33 cellular contexts compared by ENCODE assay signal in genomic region chr1:64263335-64263734, GRCh38. TPM values are rescaled to one million over a fixed set of nuclear protein-coding genes. Genes with fewer than 3 reads are reported as not detected.
DNase-seq lines count a peak whose midpoint lies in the region; ATAC-seq and TF ChIP-seq lines count a peak whose summit lies in the region.
"Had no signal": no experiment of that assay in that cellular context is flagged by ENCODE, and none has a peak within 500 bp of the region (broad histone marks: within the 10 kb centered on the region; RNA-seq: fewer than 3 reads in every experiment).

No MANE protein-coding gene starts in this region.

- no peaks in the 10 kb centered on the region for H3K79me2 ChIP-seq in mammary epithelial cell (ENCODE audit: insufficient read depth, low read length)

- no peak overlapping the region for H3K9ac ChIP-seq in mammary epithelial cell (ENCODE audit: insufficient read depth, low read length)
- H3K9ac ChIP-seq: SK-N-SH had no signal

- no peak overlapping the region for H2AFZ ChIP-seq in mammary epithelial cell (ENCODE audit: low read depth, low read length)

- BruUV-seq in mammary epithelial cell (replicated peaks; lab: Mats Ljungman, UMichigan), result no TSS peak

- 0% methylated on average over 3 of the region's 3 CpGs for WGBS in mammary epithelial cell (ENCODE audit: low coverage, missing lambda C conversion rate)

- H3K27ac Mint-ChIP-seq in CD8-positive, alpha-beta T cell, result no peak overlapping the region
- H3K27ac Mint-ChIP-seq: activated CD8-positive, alpha-beta memory T cell treated with anti-CD3 and anti-CD28 coated beads, Interleukin-2, amount 10 ng/mL, durations not matched to agents 7 days and 5 days; stimulated activated naive B cell treated with anti-CD40 and anti-IgM and Interleukin-4, amounts not matched to agents 10 μg/mL and 1 μg/mL and 100 μg/mL, for 72 hours; T-helper 1 cell treated with Interleukin-12 subunit alpha and Interleukin-12 subunit beta and Interleukin-4 antibody, amounts not matched to agents 30 μg/mL and 1 μg/mL, for 36 hours; type B pancreatic cell had no signal

- H3K4me3 Mint-ChIP-seq in CD8-positive, alpha-beta T cell, result no peak overlapping the region
- H3K4me3 Mint-ChIP-seq: activated CD8-positive, alpha-beta memory T cell treated with anti-CD3 and anti-CD28 coated beads, Interleukin-2, amount 10 ng/mL, durations not matched to agents 7 days and 5 days; activated T-cell treated with anti-CD3 and anti-CD28 coated beads, Interleukin-2, amount 50 U/mL, for 4 hours; stimulated activated naive B cell treated with anti-CD40 and anti-IgM and Interleukin-4, amounts not matched to agents 10 μg/mL and 1 μg/mL and 100 μg/mL, for 72 hours; T-helper 1 cell treated with Interleukin-12 subunit alpha and Interleukin-12 subunit beta and Interleukin-4 antibody, amounts not matched to agents 30 μg/mL and 1 μg/mL, for 36 hours; type B pancreatic cell had no signal

- H3K4me1 ChIP-seq in mammary epithelial cell (ENCODE audit: insufficient read depth, low read length) (peaks cover 19% of the 10 kb centered on the region), foreskin keratinocyte (peaks cover 13% of the 10 kb centered on the region)
- H3K4me1 ChIP-seq in CD8-positive, alpha-beta T cell (ENCODE audit: insufficient read depth, low read length), result no peaks in the 10 kb centered on the region
- H3K4me1 ChIP-seq: left lung had no signal

- H3K9me3 ChIP-seq in mammary epithelial cell (replicated peaks; ENCODE audit: insufficient read depth, low read length), result no peaks in the 10 kb centered on the region
- no peaks in the 10 kb centered on the region for H3K9me3 ChIP-seq in CD8-positive, alpha-beta T cell (ENCODE audit: low read length)
- H3K9me3 ChIP-seq: left lung, SK-N-SH had no signal

- in situ Hi-C loops in mammary epithelial cell (cut with MboI; ENCODE audit: low sequenced_read_pairs in 2 of 2), result loop anchor here (10.0 to 25.0 kb wide), 5 partner anchors 141 to 561 kb away; no protein-coding TSS in a partner anchor

- H3K27ac ChIP-seq in mammary epithelial cell (ENCODE audit: insufficient read depth, low read depth, low read length) (peak overlapping the region; percentile 63), foreskin keratinocyte (no peak overlapping the region)
- H3K27ac ChIP-seq in CD8-positive, alpha-beta T cell (ENCODE audit: low read depth, low read length), result no peak overlapping the region
- H3K27ac ChIP-seq: HL-60, left lung had no signal

- dilution Hi-C loops in mammary epithelial cell (cut with HindIII; ENCODE audit: low sequenced_read_pairs), result no loop called here

- CTCF ChIA-PET in mammary epithelial cell (lab: Charles Lee; ENCODE audit: low non-redundant PET), result no interaction called here
- CTCF ChIA-PET in CD8-positive, alpha-beta T cell (lab: Charles Lee), result no interaction called here

- no peaks in the 10 kb centered on the region for H3K9me3 Mint-ChIP-seq in CD8-positive, alpha-beta T cell
- H3K9me3 Mint-ChIP-seq: activated T-cell treated with anti-CD3 and anti-CD28 coated beads, Interleukin-2, amount 50 U/mL, for 4 hours; stimulated activated naive B cell treated with anti-CD40 and anti-IgM and Interleukin-4, amounts not matched to agents 10 μg/mL and 1 μg/mL and 100 μg/mL, for 72 hours; T-helper 1 cell treated with Interleukin-12 subunit alpha and Interleukin-12 subunit beta and Interleukin-4 antibody, amounts not matched to agents 30 μg/mL and 1 μg/mL, for 36 hours; type B pancreatic cell had no signal

- peak; percentile 97 for ATAC-seq in foreskin keratinocyte
- no peak for ATAC-seq in HG02973 (IDR thresholded peaks at IDR 0.05; ENCODE audit: unreplicated experiment)
- no peak for ATAC-seq in HG02763 (IDR thresholded peaks at IDR 0.05; ENCODE audit: unreplicated experiment)
- ATAC-seq in CD8-positive, alpha-beta T cell, result no peak
- ATAC-seq: activated CD8-positive, alpha-beta memory T cell treated with anti-CD3 and anti-CD28 coated beads, Interleukin-2, amount 10 ng/mL, durations not matched to agents 7 days and 5 days; activated T-cell treated with anti-CD3 and anti-CD28 coated beads, Interleukin-2, amount 50 U/mL, for 4 hours; left lung; stimulated activated naive B cell treated with anti-CD40 and anti-IgM and Interleukin-4, amounts not matched to agents 10 μg/mL and 1 μg/mL and 100 μg/mL, for 72 hours had no signal

- H3K4me2 ChIP-seq in mammary epithelial cell (ENCODE audit: insufficient read depth, low read depth, low read length), result peak overlapping the region; percentile 65
- H3K4me2 ChIP-seq: SK-N-SH had no signal

- no peaks in the 10 kb centered on the region for H3K36me3 Mint-ChIP-seq in CD8-positive, alpha-beta T cell
- H3K36me3 Mint-ChIP-seq: activated CD8-positive, alpha-beta memory T cell treated with anti-CD3 and anti-CD28 coated beads, Interleukin-2, amount 10 ng/mL, durations not matched to agents 7 days and 5 days; stimulated activated naive B cell treated with anti-CD40 and anti-IgM and Interleukin-4, amounts not matched to agents 10 μg/mL and 1 μg/mL and 100 μg/mL, for 72 hours; type B pancreatic cell had no signal

- no peaks in the 10 kb centered on the region for H4K20me1 ChIP-seq in mammary epithelial cell (ENCODE audit: insufficient read depth, low read length)

- no peaks in the 10 kb centered on the region for H3K4me1 Mint-ChIP-seq in CD8-positive, alpha-beta T cell (ENCODE audit: low read depth)
- H3K4me1 Mint-ChIP-seq: activated CD8-positive, alpha-beta memory T cell treated with anti-CD3 and anti-CD28 coated beads, Interleukin-2, amount 10 ng/mL, durations not matched to agents 7 days and 5 days; stimulated activated naive B cell treated with anti-CD40 and anti-IgM and Interleukin-4, amounts not matched to agents 10 μg/mL and 1 μg/mL and 100 μg/mL, for 72 hours had no signal

- DNase-seq in COLO829 (ENCODE audit: low spot score) (peak; percentile 82), M059J (ENCODE audit: low read depth) (peak; percentile 8), mammary epithelial cell (peak; percentile 98), foreskin keratinocyte (peak; percentile 94 to 97), ecto neural progenitor cell (ENCODE audit: low spot score) (no peak)
- no peak for DNase-seq in CD8-positive, alpha-beta T cell
- DNase-seq: 8988T; activated CD4-positive, CD25-positive, alpha-beta regulatory T cell; activated CD8-positive, alpha-beta memory T cell treated with anti-CD3 and anti-CD28 coated beads, Interleukin-2, amount 10 ng/mL, durations not matched to agents 7 days and 5 days; activated gamma-delta T cell treated with Interleukin-2 at 50 U/mL for 16 hours; activated T-cell treated with anti-CD3 and anti-CD28 coated beads, Interleukin-2, amount 50 U/mL, for 4 hours; C1 segment of cervical spinal cord; dermis blood vessel endothelial cell; DMS79; GF-D8; glutamatergic neuron; GOT3; left lung; mesenchymal stem cell; NCI-H1436 treated with DMSO at 0.1 percent for 48 hours; retina; SK-N-SH; stimulated activated naive B cell treated with anti-CD40 and anti-IgM and Interleukin-4, amounts not matched to agents 10 μg/mL and 1 μg/mL and 100 μg/mL, for 72 hours; substantia nigra had no signal

- H3K27me3 ChIP-seq in mammary epithelial cell (ENCODE audit: insufficient read depth, low read length), result no peaks in the 10 kb centered on the region
- H3K27me3 ChIP-seq in foreskin keratinocyte, result no peaks in the 10 kb centered on the region
- H3K27me3 ChIP-seq in CD8-positive, alpha-beta T cell (ENCODE audit: insufficient read depth, low read length), result no peaks in the 10 kb centered on the region
- H3K27me3 ChIP-seq: left lung had no signal

- no peaks in the 10 kb centered on the region for H3K36me3 ChIP-seq in mammary epithelial cell (ENCODE audit: insufficient read depth, low read length)
- H3K36me3 ChIP-seq in CD8-positive, alpha-beta T cell (ENCODE audit: insufficient read depth, low read length), result no peaks in the 10 kb centered on the region
- H3K36me3 ChIP-seq: left lung had no signal

- intact Hi-C loops in mammary epithelial cell (cut with micrococcal nuclease), result loop anchor here (10.0 kb wide), 1 partner anchor 701 kb away; the partner anchor contains the start of gene JAK1
- intact Hi-C loops in CD8-positive, alpha-beta T cell (cut with DNase I, micrococcal nuclease), result loop anchor here in 1 of 2 experiments (10.0 kb wide), 1 partner anchor 811 kb away; no protein-coding TSS in a partner anchor

- H3K4me3 ChIP-seq in mammary epithelial cell (replicated peaks in 1 of 3; ENCODE audit: insufficient read depth in 1 of 3, low read depth in 2 of 3, low read length in 3 of 3), result no peak overlapping the region
- no peak overlapping the region for H3K4me3 ChIP-seq in CD8-positive, alpha-beta T cell (ENCODE audit: low read depth, low read length)
- H3K4me3 ChIP-seq: left lung, skin epidermis had no signal

- POLR2A ChIA-PET in CD8-positive, alpha-beta T cell (lab: Charles Lee), result no interaction called here

- H3K27me3 Mint-ChIP-seq in CD8-positive, alpha-beta T cell (ENCODE audit: low read depth), result peaks cover 27% of the 10 kb centered on the region

- TF ChIP-seq CTCF in mammary epithelial cell (conservative IDR thresholded peaks at IDR 0.05 in 1 of 2, IDR thresholded peaks at IDR 0.05 in 1 of 2; ENCODE audit: extremely low read depth in 1 of 2, insufficient read depth in 1 of 2, low read depth in 1 of 2, low read length in 2 of 2) (no peak), foreskin keratinocyte (conservative IDR thresholded peaks at IDR 0.05) (no peak)
- no peak for TF ChIP-seq CTCF in CD8-positive, alpha-beta T cell (IDR thresholded peaks at IDR 0.05)

RNA-seq across cellular contexts. Expression of gene UBE2U, which starts 59.9 kb away (rescaled TPM):
- total RNA-seq in M059J (2014; rRNA removed; shearing (Covaris generic)), result not detected in 2 replicates
- total RNA-seq in mammary epithelial cell (not detected), foreskin keratinocyte (not detected in 2 replicates)
- polyA plus RNA-seq in mammary epithelial cell (not detected), foreskin keratinocyte (not detected in 2 replicates)
- polyA minus RNA-seq in mammary epithelial cell, result not detected
- not detected for total RNA-seq in CD8-positive, alpha-beta T cell
- total RNA-seq: activated CD8-positive, alpha-beta memory T cell treated with anti-CD3 and anti-CD28 coated beads, Interleukin-2, amount 10 ng/mL, durations not matched to agents 7 days and 5 days; activated T-cell treated with anti-CD3 and anti-CD28 coated beads, Interleukin-2, amount 50 U/mL, for 4 hours; dermis blood vessel endothelial cell; left lung; NCI-H460; osteocyte had no signal
- polyA plus RNA-seq: neural cell, SK-N-SH had no signal

Comparison
In these comparisons a context has a peak if more than half of its experiments do, and no peak if none do; other contexts are left out.
1. DNase-seq: peak in COLO829 (single experiment), M059J (single experiment), mammary epithelial cell (single experiment) and foreskin keratinocyte (2 of 2); none in ecto neural progenitor cell (single experiment) and CD8-positive, alpha-beta T cell (0 of 7).